1 cellular context compared by ENCODE assay signal in the genomic region with DNA sequence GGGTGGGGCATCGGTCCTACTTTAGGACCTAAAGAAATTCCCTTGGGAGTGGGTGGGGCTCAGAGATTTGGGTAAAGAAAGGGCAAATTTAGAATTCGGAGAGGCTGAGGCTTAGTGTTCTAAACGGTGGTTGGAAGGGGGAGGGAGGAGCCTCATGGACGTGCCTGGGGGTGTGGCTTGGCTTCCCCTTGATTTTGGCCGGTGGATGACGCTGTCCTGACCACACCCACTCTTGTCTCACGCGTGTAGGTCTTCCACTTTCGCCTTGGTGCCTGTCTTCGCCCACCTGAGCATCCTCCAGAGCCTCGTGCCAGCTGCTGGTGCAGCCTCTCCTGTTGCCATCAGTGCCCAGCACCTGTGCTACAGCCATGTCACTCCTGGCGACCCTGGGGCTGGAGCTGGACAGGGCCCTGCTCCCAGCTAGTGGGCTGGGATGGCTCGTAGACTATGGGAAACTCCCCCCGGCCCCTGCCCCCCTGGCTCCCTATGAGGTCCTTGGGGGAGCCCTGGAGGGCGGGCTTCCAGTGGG.
TF ChIP-seq lines count a peak whose summit lies in the region.

No MANE protein-coding gene starts in this region.

TF ChIP-seq in K562, 482 proteins besides CTCF, POLR2A, EP300 and RAD21 (continued from another document and continues in another):
- TF ChIP-seq, protein P1, sequence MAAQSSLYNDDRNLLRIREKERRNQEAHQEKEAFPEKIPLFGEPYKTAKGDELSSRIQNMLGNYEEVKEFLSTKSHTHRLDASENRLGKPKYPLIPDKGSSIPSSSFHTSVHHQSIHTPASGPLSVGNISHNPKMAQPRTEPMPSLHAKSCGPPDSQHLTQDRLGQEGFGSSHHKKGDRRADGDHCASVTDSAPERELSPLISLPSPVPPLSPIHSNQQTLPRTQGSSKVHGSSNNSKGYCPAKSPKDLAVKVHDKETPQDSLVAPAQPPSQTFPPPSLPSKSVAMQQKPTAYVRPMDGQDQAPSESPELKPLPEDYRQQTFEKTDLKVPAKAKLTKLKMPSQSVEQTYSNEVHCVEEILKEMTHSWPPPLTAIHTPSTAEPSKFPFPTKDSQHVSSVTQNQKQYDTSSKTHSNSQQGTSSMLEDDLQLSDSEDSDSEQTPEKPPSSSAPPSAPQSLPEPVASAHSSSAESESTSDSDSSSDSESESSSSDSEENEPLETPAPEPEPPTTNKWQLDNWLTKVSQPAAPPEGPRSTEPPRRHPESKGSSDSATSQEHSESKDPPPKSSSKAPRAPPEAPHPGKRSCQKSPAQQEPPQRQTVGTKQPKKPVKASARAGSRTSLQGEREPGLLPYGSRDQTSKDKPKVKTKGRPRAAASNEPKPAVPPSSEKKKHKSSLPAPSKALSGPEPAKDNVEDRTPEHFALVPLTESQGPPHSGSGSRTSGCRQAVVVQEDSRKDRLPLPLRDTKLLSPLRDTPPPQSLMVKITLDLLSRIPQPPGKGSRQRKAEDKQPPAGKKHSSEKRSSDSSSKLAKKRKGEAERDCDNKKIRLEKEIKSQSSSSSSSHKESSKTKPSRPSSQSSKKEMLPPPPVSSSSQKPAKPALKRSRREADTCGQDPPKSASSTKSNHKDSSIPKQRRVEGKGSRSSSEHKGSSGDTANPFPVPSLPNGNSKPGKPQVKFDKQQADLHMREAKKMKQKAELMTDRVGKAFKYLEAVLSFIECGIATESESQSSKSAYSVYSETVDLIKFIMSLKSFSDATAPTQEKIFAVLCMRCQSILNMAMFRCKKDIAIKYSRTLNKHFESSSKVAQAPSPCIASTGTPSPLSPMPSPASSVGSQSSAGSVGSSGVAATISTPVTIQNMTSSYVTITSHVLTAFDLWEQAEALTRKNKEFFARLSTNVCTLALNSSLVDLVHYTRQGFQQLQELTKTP (IDR thresholded peaks at IDR 0.05; ENCODE audit: low read depth in 1 of 2, partially characterized antibody in 2 of 2) = peak; percentile 20 to 42
- TF ChIP-seq, protein P2, sequence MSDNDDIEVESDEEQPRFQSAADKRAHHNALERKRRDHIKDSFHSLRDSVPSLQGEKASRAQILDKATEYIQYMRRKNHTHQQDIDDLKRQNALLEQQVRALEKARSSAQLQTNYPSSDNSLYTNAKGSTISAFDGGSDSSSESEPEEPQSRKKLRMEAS (CRISPR knock-in tag; IDR thresholded peaks at IDR 0.05) = peak; percentile 16; the same call in 1 of the 2 replicates
- TF ChIP-seq SMARCC2 (IDR thresholded peaks at IDR 0.05; ENCODE audit: low read depth) (no peak), CREB1 (IDR thresholded peaks at IDR 0.05) (peak; percentile 52; the same call in 1 of the 2 replicates), CREB1 (CRISPR knock-in tag; IDR thresholded peaks at IDR 0.05) (0 out of 2 replicates have a peak, but pooled peaks have one; percentile 35), POLR2AphosphoS2 (IDR thresholded peaks at IDR 0.05; ENCODE audit: low read length) (0 out of 2 replicates have a peak, but pooled peaks have one; percentile 10), SIN3A (IDR thresholded peaks at IDR 0.05; ENCODE audit: borderline replicate concordance in 2 of 2, control insufficient read depth in 1 of 2, low read depth in 2 of 2, low read length in 2 of 2) (peak in 1 of 2 experiments; percentile 5; a peak in 1 of 4 replicates), MCM2 (IDR thresholded peaks at IDR 0.05; ENCODE audit: low read depth) (no peak), CREM (IDR thresholded peaks at IDR 0.05; ENCODE audit: low read depth) (peak; percentile 77), DIDO1 (tag; IDR thresholded peaks at IDR 0.05; ENCODE audit: low read depth) (no peak), NR2F6 (CRISPR knock-in tag; IDR thresholded peaks at IDR 0.05) (no peak), NFIC (IDR thresholded peaks at IDR 0.05) (0 out of 2 replicates have a peak, but pooled peaks have one; percentile 19), IFI16 (CRISPR knock-in tag; IDR thresholded peaks at IDR 0.05) (no peak), FOXK1 (CRISPR knock-in tag; IDR thresholded peaks at IDR 0.05; ENCODE audit: borderline replicate concordance) (0 out of 2 replicates have a peak, but pooled peaks have one; percentile 32), NR1H2 (CRISPR knock-in tag; IDR thresholded peaks at IDR 0.05) (no peak), ERF (CRISPR knock-in tag; IDR thresholded peaks at IDR 0.05) (no peak), SMAD4 (CRISPR knock-in tag; conservative IDR thresholded peaks at IDR 0.05) (no peak), E2F3 (CRISPR knock-in tag; IDR thresholded peaks at IDR 0.05) (no peak), NFIX (CRISPR knock-in tag; IDR thresholded peaks at IDR 0.05; ENCODE audit: low read depth) (no peak), ZBTB7A (IDR thresholded peaks at IDR 0.05; ENCODE audit: borderline replicate concordance, control insufficient read depth, low read depth, low read length) (no peak), RHOXF2B (CRISPR knock-in tag; conservative IDR thresholded peaks at IDR 0.05) (no peak), NFXL1 (CRISPR knock-in tag; IDR thresholded peaks at IDR 0.05) (no peak), POLR2G (IDR thresholded peaks at IDR 0.05; ENCODE audit: low read depth, low read length) (peak; percentile 93)
- TF ChIP-seq, protein P3, sequence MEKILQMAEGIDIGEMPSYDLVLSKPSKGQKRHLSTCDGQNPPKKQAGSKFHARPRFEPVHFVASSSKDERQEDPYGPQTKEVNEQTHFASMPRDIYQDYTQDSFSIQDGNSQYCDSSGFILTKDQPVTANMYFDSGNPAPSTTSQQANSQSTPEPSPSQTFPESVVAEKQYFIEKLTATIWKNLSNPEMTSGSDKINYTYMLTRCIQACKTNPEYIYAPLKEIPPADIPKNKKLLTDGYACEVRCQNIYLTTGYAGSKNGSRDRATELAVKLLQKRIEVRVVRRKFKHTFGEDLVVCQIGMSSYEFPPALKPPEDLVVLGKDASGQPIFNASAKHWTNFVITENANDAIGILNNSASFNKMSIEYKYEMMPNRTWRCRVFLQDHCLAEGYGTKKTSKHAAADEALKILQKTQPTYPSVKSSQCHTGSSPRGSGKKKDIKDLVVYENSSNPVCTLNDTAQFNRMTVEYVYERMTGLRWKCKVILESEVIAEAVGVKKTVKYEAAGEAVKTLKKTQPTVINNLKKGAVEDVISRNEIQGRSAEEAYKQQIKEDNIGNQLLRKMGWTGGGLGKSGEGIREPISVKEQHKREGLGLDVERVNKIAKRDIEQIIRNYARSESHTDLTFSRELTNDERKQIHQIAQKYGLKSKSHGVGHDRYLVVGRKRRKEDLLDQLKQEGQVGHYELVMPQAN (IDR thresholded peaks at IDR 0.05; ENCODE audit: borderline replicate concordance) = 0 out of 2 replicates have a peak, but pooled peaks have one; percentile 51
- TF ChIP-seq, protein P4, sequence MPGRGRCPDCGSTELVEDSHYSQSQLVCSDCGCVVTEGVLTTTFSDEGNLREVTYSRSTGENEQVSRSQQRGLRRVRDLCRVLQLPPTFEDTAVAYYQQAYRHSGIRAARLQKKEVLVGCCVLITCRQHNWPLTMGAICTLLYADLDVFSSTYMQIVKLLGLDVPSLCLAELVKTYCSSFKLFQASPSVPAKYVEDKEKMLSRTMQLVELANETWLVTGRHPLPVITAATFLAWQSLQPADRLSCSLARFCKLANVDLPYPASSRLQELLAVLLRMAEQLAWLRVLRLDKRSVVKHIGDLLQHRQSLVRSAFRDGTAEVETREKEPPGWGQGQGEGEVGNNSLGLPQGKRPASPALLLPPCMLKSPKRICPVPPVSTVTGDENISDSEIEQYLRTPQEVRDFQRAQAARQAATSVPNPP (IDR thresholded peaks at IDR 0.05; ENCODE audit: borderline replicate concordance, insufficient read depth, insufficient read length) = no peak
- TF ChIP-seq, protein P5, sequence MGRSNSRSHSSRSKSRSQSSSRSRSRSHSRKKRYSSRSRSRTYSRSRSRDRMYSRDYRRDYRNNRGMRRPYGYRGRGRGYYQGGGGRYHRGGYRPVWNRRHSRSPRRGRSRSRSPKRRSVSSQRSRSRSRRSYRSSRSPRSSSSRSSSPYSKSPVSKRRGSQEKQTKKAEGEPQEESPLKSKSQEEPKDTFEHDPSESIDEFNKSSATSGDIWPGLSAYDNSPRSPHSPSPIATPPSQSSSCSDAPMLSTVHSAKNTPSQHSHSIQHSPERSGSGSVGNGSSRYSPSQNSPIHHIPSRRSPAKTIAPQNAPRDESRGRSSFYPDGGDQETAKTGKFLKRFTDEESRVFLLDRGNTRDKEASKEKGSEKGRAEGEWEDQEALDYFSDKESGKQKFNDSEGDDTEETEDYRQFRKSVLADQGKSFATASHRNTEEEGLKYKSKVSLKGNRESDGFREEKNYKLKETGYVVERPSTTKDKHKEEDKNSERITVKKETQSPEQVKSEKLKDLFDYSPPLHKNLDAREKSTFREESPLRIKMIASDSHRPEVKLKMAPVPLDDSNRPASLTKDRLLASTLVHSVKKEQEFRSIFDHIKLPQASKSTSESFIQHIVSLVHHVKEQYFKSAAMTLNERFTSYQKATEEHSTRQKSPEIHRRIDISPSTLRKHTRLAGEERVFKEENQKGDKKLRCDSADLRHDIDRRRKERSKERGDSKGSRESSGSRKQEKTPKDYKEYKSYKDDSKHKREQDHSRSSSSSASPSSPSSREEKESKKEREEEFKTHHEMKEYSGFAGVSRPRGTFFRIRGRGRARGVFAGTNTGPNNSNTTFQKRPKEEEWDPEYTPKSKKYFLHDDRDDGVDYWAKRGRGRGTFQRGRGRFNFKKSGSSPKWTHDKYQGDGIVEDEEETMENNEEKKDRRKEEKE (IDR thresholded peaks at IDR 0.05; ENCODE audit: borderline replicate concordance in 1 of 2, control insufficient read depth in 1 of 2, low read depth in 2 of 2, low read length in 1 of 2) = no peak
- TF ChIP-seq, protein P6, sequence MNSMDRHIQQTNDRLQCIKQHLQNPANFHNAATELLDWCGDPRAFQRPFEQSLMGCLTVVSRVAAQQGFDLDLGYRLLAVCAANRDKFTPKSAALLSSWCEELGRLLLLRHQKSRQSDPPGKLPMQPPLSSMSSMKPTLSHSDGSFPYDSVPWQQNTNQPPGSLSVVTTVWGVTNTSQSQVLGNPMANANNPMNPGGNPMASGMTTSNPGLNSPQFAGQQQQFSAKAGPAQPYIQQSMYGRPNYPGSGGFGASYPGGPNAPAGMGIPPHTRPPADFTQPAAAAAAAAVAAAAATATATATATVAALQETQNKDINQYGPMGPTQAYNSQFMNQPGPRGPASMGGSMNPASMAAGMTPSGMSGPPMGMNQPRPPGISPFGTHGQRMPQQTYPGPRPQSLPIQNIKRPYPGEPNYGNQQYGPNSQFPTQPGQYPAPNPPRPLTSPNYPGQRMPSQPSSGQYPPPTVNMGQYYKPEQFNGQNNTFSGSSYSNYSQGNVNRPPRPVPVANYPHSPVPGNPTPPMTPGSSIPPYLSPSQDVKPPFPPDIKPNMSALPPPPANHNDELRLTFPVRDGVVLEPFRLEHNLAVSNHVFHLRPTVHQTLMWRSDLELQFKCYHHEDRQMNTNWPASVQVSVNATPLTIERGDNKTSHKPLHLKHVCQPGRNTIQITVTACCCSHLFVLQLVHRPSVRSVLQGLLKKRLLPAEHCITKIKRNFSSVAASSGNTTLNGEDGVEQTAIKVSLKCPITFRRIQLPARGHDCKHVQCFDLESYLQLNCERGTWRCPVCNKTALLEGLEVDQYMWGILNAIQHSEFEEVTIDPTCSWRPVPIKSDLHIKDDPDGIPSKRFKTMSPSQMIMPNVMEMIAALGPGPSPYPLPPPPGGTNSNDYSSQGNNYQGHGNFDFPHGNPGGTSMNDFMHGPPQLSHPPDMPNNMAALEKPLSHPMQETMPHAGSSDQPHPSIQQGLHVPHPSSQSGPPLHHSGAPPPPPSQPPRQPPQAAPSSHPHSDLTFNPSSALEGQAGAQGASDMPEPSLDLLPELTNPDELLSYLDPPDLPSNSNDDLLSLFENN (IDR thresholded peaks at IDR 0.05; ENCODE audit: low read depth in 2 of 2, low read length in 2 of 2) = no peak
- TF ChIP-seq, protein P7, sequence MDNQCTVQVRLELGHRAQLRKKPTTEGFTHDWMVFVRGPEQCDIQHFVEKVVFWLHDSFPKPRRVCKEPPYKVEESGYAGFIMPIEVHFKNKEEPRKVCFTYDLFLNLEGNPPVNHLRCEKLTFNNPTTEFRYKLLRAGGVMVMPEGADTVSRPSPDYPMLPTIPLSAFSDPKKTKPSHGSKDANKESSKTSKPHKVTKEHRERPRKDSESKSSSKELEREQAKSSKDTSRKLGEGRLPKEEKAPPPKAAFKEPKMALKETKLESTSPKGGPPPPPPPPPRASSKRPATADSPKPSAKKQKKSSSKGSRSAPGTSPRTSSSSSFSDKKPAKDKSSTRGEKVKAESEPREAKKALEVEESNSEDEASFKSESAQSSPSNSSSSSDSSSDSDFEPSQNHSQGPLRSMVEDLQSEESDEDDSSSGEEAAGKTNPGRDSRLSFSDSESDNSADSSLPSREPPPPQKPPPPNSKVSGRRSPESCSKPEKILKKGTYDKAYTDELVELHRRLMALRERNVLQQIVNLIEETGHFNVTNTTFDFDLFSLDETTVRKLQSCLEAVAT (IDR thresholded peaks at IDR 0.05) = 0 out of 4 replicates have a peak, but pooled peaks of 1 of the 2 experiments have one; percentile 36
- TF ChIP-seq, protein P8, sequence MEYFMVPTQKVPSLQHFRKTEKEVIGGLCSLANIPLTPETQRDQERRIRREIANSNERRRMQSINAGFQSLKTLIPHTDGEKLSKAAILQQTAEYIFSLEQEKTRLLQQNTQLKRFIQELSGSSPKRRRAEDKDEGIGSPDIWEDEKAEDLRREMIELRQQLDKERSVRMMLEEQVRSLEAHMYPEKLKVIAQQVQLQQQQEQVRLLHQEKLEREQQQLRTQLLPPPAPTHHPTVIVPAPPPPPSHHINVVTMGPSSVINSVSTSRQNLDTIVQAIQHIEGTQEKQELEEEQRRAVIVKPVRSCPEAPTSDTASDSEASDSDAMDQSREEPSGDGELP (CRISPR knock-in tag; IDR thresholded peaks at IDR 0.05; ENCODE audit: borderline replicate concordance) = 0 out of 2 replicates have a peak, but pooled peaks have one; percentile 20
- TF ChIP-seq, protein P9, sequence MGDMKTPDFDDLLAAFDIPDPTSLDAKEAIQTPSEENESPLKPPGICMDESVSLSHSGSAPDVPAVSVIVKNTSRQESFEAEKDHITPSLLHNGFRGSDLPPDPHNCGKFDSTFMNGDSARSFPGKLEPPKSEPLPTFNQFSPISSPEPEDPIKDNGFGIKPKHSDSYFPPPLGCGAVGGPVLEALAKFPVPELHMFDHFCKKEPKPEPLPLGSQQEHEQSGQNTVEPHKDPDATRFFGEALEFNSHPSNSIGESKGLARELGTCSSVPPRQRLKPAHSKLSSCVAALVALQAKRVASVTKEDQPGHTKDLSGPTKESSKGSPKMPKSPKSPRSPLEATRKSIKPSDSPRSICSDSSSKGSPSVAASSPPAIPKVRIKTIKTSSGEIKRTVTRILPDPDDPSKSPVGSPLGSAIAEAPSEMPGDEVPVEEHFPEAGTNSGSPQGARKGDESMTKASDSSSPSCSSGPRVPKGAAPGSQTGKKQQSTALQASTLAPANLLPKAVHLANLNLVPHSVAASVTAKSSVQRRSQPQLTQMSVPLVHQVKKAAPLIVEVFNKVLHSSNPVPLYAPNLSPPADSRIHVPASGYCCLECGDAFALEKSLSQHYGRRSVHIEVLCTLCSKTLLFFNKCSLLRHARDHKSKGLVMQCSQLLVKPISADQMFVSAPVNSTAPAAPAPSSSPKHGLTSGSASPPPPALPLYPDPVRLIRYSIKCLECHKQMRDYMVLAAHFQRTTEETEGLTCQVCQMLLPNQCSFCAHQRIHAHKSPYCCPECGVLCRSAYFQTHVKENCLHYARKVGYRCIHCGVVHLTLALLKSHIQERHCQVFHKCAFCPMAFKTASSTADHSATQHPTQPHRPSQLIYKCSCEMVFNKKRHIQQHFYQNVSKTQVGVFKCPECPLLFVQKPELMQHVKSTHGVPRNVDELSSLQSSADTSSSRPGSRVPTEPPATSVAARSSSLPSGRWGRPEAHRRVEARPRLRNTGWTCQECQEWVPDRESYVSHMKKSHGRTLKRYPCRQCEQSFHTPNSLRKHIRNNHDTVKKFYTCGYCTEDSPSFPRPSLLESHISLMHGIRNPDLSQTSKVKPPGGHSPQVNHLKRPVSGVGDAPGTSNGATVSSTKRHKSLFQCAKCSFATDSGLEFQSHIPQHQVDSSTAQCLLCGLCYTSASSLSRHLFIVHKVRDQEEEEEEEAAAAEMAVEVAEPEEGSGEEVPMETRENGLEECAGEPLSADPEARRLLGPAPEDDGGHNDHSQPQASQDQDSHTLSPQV (IDR thresholded peaks at IDR 0.05) = no peak
